In the genomic region with DNA sequence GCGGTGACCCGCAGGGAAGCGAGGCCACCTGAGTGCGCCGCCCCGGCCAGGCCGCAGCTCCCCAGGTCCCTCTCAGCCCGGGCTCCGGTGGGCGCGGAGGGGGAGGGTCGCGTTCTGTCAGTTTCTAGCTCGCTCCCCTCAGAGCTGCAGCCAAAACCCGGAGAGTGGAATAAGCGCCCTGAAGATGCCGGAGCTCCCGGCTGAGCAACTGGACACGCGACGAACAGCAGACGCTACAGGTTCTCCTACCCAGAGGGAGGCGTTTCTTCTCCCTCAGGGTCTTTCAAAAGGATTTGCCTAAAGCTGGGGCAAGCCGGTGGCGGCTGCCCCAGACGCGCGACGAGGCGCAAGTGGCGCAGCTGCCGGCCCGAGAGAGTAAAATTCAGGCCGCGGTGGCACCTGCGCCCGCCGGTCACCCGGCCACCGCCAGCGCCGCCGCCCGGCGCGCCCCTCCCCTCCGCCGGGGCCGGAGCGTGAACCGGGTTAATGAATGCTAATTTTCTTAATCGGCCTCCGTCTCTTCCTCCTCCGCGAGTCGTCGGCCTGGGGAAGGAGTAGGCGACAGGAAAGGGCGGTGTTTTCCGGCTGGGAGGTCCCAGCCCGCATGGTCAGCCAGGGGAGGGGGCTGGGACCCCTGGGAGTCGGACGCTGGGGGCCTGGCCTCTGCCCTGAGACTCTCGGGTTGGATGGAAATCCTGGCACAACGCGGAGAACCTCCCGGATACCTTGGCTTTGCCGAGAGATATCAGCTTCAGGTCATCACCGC, we compare ENCODE assay signal across 1 cellular context.
TF ChIP-seq lines count a peak whose summit lies in the region.

No MANE protein-coding gene starts in this region.

TF ChIP-seq in H1, 55 proteins besides CTCF, POLR2A, EP300 and RAD21:
- TF ChIP-seq CTBP2 (IDR thresholded peaks at IDR 0.05; ENCODE audit: borderline replicate concordance, insufficient read depth, insufficient read length, low read length): no peak
- TF ChIP-seq TAF1 (IDR thresholded peaks at IDR 0.05; ENCODE audit: low read depth, low read length): peak; percentile 26; the same call in 1 of the 2 replicates
- no peak for TF ChIP-seq RNF2 (IDR thresholded peaks at IDR 0.05; ENCODE audit: borderline replicate concordance, low read depth, low read length, missing control alignments, poor library complexity, severe bottlenecking)
- no peak for TF ChIP-seq POU5F1 (IDR thresholded peaks at IDR 0.05; ENCODE audit: low read depth, low read length)
- no peak for TF ChIP-seq JUN (IDR thresholded peaks at IDR 0.05; ENCODE audit: low read depth, low read length)
- peak; percentile 92 for TF ChIP-seq SP1 (IDR thresholded peaks at IDR 0.05; ENCODE audit: low read depth, low read length)
- no peak for TF ChIP-seq TEAD4 (IDR thresholded peaks at IDR 0.05; ENCODE audit: low read depth, low read length)
- no peak for TF ChIP-seq EZH2 (IDR thresholded peaks at IDR 0.05; ENCODE audit: low read depth, low read length, severe bottlenecking)
- TF ChIP-seq CREB1 (IDR thresholded peaks at IDR 0.05): peak; percentile 57
- 0 out of 2 replicates have a peak, but pooled peaks have one; percentile 16 for TF ChIP-seq SP4 (IDR thresholded peaks at IDR 0.05; ENCODE audit: low read length)
- no peak for TF ChIP-seq FOSL1 (IDR thresholded peaks at IDR 0.05; ENCODE audit: insufficient read depth, low read depth, low read length)
- TF ChIP-seq, protein P1, sequence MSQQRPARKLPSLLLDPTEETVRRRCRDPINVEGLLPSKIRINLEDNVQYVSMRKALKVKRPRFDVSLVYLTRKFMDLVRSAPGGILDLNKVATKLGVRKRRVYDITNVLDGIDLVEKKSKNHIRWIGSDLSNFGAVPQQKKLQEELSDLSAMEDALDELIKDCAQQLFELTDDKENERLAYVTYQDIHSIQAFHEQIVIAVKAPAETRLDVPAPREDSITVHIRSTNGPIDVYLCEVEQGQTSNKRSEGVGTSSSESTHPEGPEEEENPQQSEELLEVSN (IDR thresholded peaks at IDR 0.05): 0 out of 2 replicates have a peak, but pooled peaks have one; percentile 28
- TF ChIP-seq TBP (IDR thresholded peaks at IDR 0.05; ENCODE audit: low read depth, low read length): peak; percentile 40; the same call in 1 of the 2 replicates
- peak; percentile 85 for TF ChIP-seq KDM4A (IDR thresholded peaks at IDR 0.05; ENCODE audit: low read depth, low read length, severe bottlenecking)
- TF ChIP-seq SIRT6 (IDR thresholded peaks at IDR 0.05; ENCODE audit: low read length): no peak
- TF ChIP-seq SIN3A (conservative IDR thresholded peaks at IDR 0.05 in 1 of 2, IDR thresholded peaks at IDR 0.05 in 1 of 2; ENCODE audit: low read depth in 1 of 2, low read length in 2 of 2): peak in 1 of 2 experiments; percentile 75; a peak in 2 of 4 replicates
- 0 out of 2 replicates have a peak, but pooled peaks have one; percentile 36 for TF ChIP-seq RXRA (IDR thresholded peaks at IDR 0.05; ENCODE audit: insufficient read depth, low read depth, low read length)
- no peak for TF ChIP-seq CEBPB (IDR thresholded peaks at IDR 0.05; ENCODE audit: low read depth, low read length)
- no peak for TF ChIP-seq ZNF274 (IDR thresholded peaks at IDR 0.05; ENCODE audit: borderline replicate concordance, extremely low read depth, low read length)
- TF ChIP-seq TAF7 (optimal IDR thresholded peaks at IDR 0.05; ENCODE audit: borderline replicate concordance, low read depth, low read length): no peak
- no peak for TF ChIP-seq POLR2AphosphoS5 (IDR thresholded peaks at IDR 0.05; ENCODE audit: low read depth, low read length)
- peak; percentile 22; the same call in 1 of the 2 replicates for TF ChIP-seq KDM1A (IDR thresholded peaks at IDR 0.05; ENCODE audit: borderline replicate concordance, low read length)
- peak; percentile 37 for TF ChIP-seq NANOG (IDR thresholded peaks at IDR 0.05; ENCODE audit: insufficient read depth, low read depth, low read length, poor library complexity, severe bottlenecking)
- TF ChIP-seq HDAC2 (IDR thresholded peaks at IDR 0.05; ENCODE audit: borderline replicate concordance in 1 of 2, low read depth in 2 of 2, low read length in 2 of 2): peak in 1 of 2 experiments; percentile 89; a peak in 1 of 4 replicates
- peak; percentile 67 for TF ChIP-seq EGR1 (IDR thresholded peaks at IDR 0.05; ENCODE audit: borderline replicate concordance, low read depth, low read length)
- TF ChIP-seq, protein P2, sequence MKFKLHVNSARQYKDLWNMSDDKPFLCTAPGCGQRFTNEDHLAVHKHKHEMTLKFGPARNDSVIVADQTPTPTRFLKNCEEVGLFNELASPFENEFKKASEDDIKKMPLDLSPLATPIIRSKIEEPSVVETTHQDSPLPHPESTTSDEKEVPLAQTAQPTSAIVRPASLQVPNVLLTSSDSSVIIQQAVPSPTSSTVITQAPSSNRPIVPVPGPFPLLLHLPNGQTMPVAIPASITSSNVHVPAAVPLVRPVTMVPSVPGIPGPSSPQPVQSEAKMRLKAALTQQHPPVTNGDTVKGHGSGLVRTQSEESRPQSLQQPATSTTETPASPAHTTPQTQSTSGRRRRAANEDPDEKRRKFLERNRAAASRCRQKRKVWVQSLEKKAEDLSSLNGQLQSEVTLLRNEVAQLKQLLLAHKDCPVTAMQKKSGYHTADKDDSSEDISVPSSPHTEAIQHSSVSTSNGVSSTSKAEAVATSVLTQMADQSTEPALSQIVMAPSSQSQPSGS (IDR thresholded peaks at IDR 0.05; ENCODE audit: low read length): no peak
- TF ChIP-seq, protein P3, sequence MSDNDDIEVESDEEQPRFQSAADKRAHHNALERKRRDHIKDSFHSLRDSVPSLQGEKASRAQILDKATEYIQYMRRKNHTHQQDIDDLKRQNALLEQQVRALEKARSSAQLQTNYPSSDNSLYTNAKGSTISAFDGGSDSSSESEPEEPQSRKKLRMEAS (IDR thresholded peaks at IDR 0.05): peak; percentile 62
- TF ChIP-seq BRCA1 (IDR thresholded peaks at IDR 0.05; ENCODE audit: low read depth, low read length): no peak
- TF ChIP-seq, protein P4, sequence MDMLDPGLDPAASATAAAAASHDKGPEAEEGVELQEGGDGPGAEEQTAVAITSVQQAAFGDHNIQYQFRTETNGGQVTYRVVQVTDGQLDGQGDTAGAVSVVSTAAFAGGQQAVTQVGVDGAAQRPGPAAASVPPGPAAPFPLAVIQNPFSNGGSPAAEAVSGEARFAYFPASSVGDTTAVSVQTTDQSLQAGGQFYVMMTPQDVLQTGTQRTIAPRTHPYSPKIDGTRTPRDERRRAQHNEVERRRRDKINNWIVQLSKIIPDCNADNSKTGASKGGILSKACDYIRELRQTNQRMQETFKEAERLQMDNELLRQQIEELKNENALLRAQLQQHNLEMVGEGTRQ (IDR thresholded peaks at IDR 0.05; ENCODE audit: low read length): no peak
- no peak for TF ChIP-seq CBX5 (IDR thresholded peaks at IDR 0.05; ENCODE audit: low read depth, low read length)
- TF ChIP-seq CHD1 (IDR thresholded peaks at IDR 0.05; ENCODE audit: low read depth, low read length): no peak
- no peak; the same call in 1 of the 2 replicates for TF ChIP-seq PHF8 (conservative IDR thresholded peaks at IDR 0.05; ENCODE audit: low read depth, low read length)
- TF ChIP-seq SAP30 (IDR thresholded peaks at IDR 0.05; ENCODE audit: insufficient read depth, insufficient replicate concordance, low read length): no peak
- TF ChIP-seq GABPA (IDR thresholded peaks at IDR 0.05; ENCODE audit: borderline replicate concordance, insufficient read depth, low read length): no peak
- TF ChIP-seq YY1 (IDR thresholded peaks at IDR 0.05; ENCODE audit: low read depth, low read length): peak; percentile 44
- peak; percentile 33 for TF ChIP-seq ASH2L (IDR thresholded peaks at IDR 0.05; ENCODE audit: low read length)
